9 cellular contexts compared by ENCODE assay signal in genomic region chr9:122214507-122214906, GRCh38. TPM values are rescaled to one million over a fixed set of nuclear protein-coding genes. Genes with fewer than 3 reads are reported as not detected.
DNase-seq lines count a peak whose midpoint lies in the region; ATAC-seq, FAIRE-seq and TF ChIP-seq lines count a peak whose summit lies in the region.
"Had no signal": no experiment of that assay in that cellular context is flagged by ENCODE, and none has a peak within 500 bp of the region (broad histone marks: within the 10 kb centered on the region; RNA-seq: fewer than 3 reads in every experiment).

No MANE protein-coding gene starts in this region.

- intact Hi-C loops in Calu3 (cut with micrococcal nuclease; ENCODE audit: unreplicated experiment) (no loop called here), Panc1 (cut with micrococcal nuclease; ENCODE audit: unreplicated experiment) (no loop called here), kidney (cut with DNase I) (no loop called here)

- peaks cover 6% of the 10 kb centered on the region for H3K36me3 Mint-ChIP-seq in Calu3 (ENCODE audit: insufficient read depth, unreplicated experiment)
- H3K36me3 Mint-ChIP-seq in endodermal cell (ENCODE audit: low read depth) = no peaks in the 10 kb centered on the region
- H3K36me3 Mint-ChIP-seq in neural progenitor cell = no peaks in the 10 kb centered on the region

- peaks cover 83% of the 10 kb centered on the region for H3K27me3 Mint-ChIP-seq in Calu3 (ENCODE audit: unreplicated experiment)
- H3K27me3 Mint-ChIP-seq in endodermal cell (ENCODE audit: insufficient read depth) = peaks cover 91% of the 10 kb centered on the region
- peaks cover 79% of the 10 kb centered on the region for H3K27me3 Mint-ChIP-seq in neural progenitor cell (ENCODE audit: insufficient read depth, low read depth)

- BruUV-seq in Calu3 (replicated peaks; lab: Mats Ljungman, UMichigan) = no TSS peak
- BruUV-seq in Panc1 (replicated peaks; lab: Mats Ljungman, UMichigan) = no TSS peak

- peaks cover 8% of the 10 kb centered on the region for H3F3A ChIP-seq in neural progenitor cell (ENCODE audit: low read depth)

- H3K36me3 ChIP-seq in Panc1 (ENCODE audit: control insufficient read depth, insufficient read depth, low read length) (no peaks in the 10 kb centered on the region), endodermal cell (ENCODE audit: control insufficient read depth, insufficient read depth, low read length) (no peaks in the 10 kb centered on the region), neural progenitor cell (no peaks in the 10 kb centered on the region), kidney (ENCODE audit: control insufficient read depth in 1 of 2, insufficient read depth in 2 of 2, low read length in 2 of 2) (no peaks in the 10 kb centered on the region)

- WGBS in endodermal cell (ENCODE audit: insufficient coverage in 1 of 2, insufficient read length in 1 of 2), 2 experiments = 47 to 49% methylated on average over 9 of the region's 9 CpGs

- H3K27me3 ChIP-seq in Panc1 (ENCODE audit: control insufficient read depth, insufficient read depth, low read length) (no peaks in the 10 kb centered on the region), endodermal cell (ENCODE audit: control insufficient read depth, insufficient read depth, low read length, poor library complexity, severe bottlenecking) (peaks cover 92% of the 10 kb centered on the region), neural progenitor cell (peaks cover 100% of the 10 kb centered on the region)

- peak overlapping the region; percentile 30 for H3K27ac Mint-ChIP-seq in Calu3 (ENCODE audit: unreplicated experiment)
- H3K27ac Mint-ChIP-seq in endodermal cell = no peak overlapping the region
- H3K27ac Mint-ChIP-seq in neural progenitor cell = no peak overlapping the region

- H3K4me3 Mint-ChIP-seq in Calu3 (ENCODE audit: low read depth, unreplicated experiment) = peak overlapping the region; percentile 47
- peak overlapping the region; percentile 44 for H3K4me3 Mint-ChIP-seq in endodermal cell
- peak overlapping the region; percentile 74 for H3K4me3 Mint-ChIP-seq in neural progenitor cell

- in situ Hi-C loops in Panc1 (cut with HindIII; ENCODE audit: low pct_unique_long_range_greater_than_20kb, low sequenced_read_pairs) = no loop called here

- H3K79me2 ChIP-seq in neural progenitor cell (ENCODE audit: low read depth) = no peaks in the 10 kb centered on the region

- peaks cover 8% of the 10 kb centered on the region for H3K4me1 Mint-ChIP-seq in Calu3 (ENCODE audit: low read depth, unreplicated experiment)
- H3K4me1 Mint-ChIP-seq in endodermal cell = peaks cover 7% of the 10 kb centered on the region
- peaks cover 8% of the 10 kb centered on the region for H3K4me1 Mint-ChIP-seq in neural progenitor cell

- DNase-seq in Calu3 (no peak), Panc1 (ENCODE audit: low read depth, low spot score) (no peak), endodermal cell (no peak), neural progenitor cell (ENCODE audit: low spot score) (no peak), HuH-7 (ENCODE audit: low spot score) (no peak), HuH-7.5 (ENCODE audit: low spot score) (no peak), kidney (no peak)

- FAIRE-seq in kidney (lab: Jason Lieb, UNC) = no peak

- H3K9me3 Mint-ChIP-seq in Calu3 (ENCODE audit: low read depth, unreplicated experiment) = no peaks in the 10 kb centered on the region
- H3K9me3 Mint-ChIP-seq in endodermal cell = no peaks in the 10 kb centered on the region
- H3K9me3 Mint-ChIP-seq in neural progenitor cell = peaks cover 15% of the 10 kb centered on the region

- POLR2A ChIA-PET in Panc1 (lab: Charles Lee) = no interaction called here

- no peak overlapping the region for H2AFZ ChIP-seq in neural progenitor cell (replicated peaks)

- H3K9me3 ChIP-seq in Panc1 (ENCODE audit: control insufficient read depth, insufficient read depth, low read depth, low read length) (no peaks in the 10 kb centered on the region), endodermal cell (ENCODE audit: control insufficient read depth, low read length) (no peaks in the 10 kb centered on the region), neural progenitor cell (ENCODE audit: low read depth) (no peaks in the 10 kb centered on the region), kidney (ENCODE audit: control insufficient read depth in 1 of 2, low read length in 2 of 2) (no peaks in the 10 kb centered on the region)

- H3K9ac ChIP-seq in endodermal cell (ENCODE audit: extremely low read depth, low read length, poor library complexity, severe bottlenecking) (no peak overlapping the region), neural progenitor cell (no peak overlapping the region), kidney (ENCODE audit: low read length in 2 of 2) (no peak overlapping the region)

- H3K4me1 ChIP-seq in Panc1 (ENCODE audit: control insufficient read depth, insufficient read depth, low read length) = no peaks in the 10 kb centered on the region
- H3K4me1 ChIP-seq in endodermal cell (ENCODE audit: control insufficient read depth, insufficient read depth, low read length) = no peaks in the 10 kb centered on the region
- H3K4me1 ChIP-seq in neural progenitor cell = peaks cover 9% of the 10 kb centered on the region
- peaks cover 0 to 9% of the 10 kb centered on the region in 2 donors for H3K4me1 ChIP-seq in kidney (ENCODE audit: control insufficient read depth in 1 of 2, insufficient read depth in 1 of 2, low read depth in 1 of 2, low read length in 2 of 2)

- CTCF ChIA-PET in Calu3 (lab: Charles Lee) = no interaction called here
- CTCF ChIA-PET in Panc1 (lab: Charles Lee) = no interaction called here

- ATAC-seq in Panc1 = no peak
- no peak for ATAC-seq in HG03135 (IDR thresholded peaks at IDR 0.05; ENCODE audit: unreplicated experiment)

- H4K20me1 ChIP-seq in neural progenitor cell (ENCODE audit: low read depth) = peaks cover 54% of the 10 kb centered on the region

- H3K4me3 ChIP-seq in Panc1 (ENCODE audit: low read depth in 2 of 2, low read length in 2 of 2) (peak overlapping the region; percentile 32 to 46), endodermal cell (ENCODE audit: low read length) (peak overlapping the region; percentile 64), neural progenitor cell (peak overlapping the region; percentile 45), kidney (ENCODE audit: low read length in 2 of 2) (no peak overlapping the region)

- H3K27ac ChIP-seq in Panc1 (ENCODE audit: low read length) = no peak overlapping the region
- no peak overlapping the region for H3K27ac ChIP-seq in endodermal cell (ENCODE audit: low read depth, low read length)
- H3K27ac ChIP-seq in neural progenitor cell = no peak overlapping the region
- H3K27ac ChIP-seq in kidney (ENCODE audit: low read depth in 2 of 2, low read length in 2 of 2) = no peak overlapping the region

- H3K4me2 ChIP-seq in neural progenitor cell = peak overlapping the region; percentile 71

- TF ChIP-seq CTCF in Calu3 (IDR thresholded peaks at IDR 0.05; ENCODE audit: unreplicated experiment) (no peak), Panc1 (IDR thresholded peaks at IDR 0.05) (no peak), endodermal cell (conservative IDR thresholded peaks at IDR 0.05) (no peak), neural progenitor cell (IDR thresholded peaks at IDR 0.05) (no peak), kidney (IDR thresholded peaks at IDR 0.05; ENCODE audit: borderline replicate concordance, extremely low read depth, insufficient read depth) (no peak)

RNA-seq across cellular contexts. Expression of gene LHX6, which starts 14.2 kb away (rescaled TPM):
- total RNA-seq in Calu3 (2022) (0.97 TPM in 1 of 2 replicates, not detected in the other), Panc1 (2021; ENCODE audit: unreplicated experiment) (0.62 TPM), endodermal cell (under 1 TPM in 1 of 2 donors, not detected in 1; 0.37 TPM), neural progenitor cell (ENCODE audit: low replicate concordance) (0.93 TPM in 1 of 2 replicates, not detected in the other), kidney (4.9 TPM)
- polyA plus RNA-seq in Panc1 (2012; ENCODE audit: insufficient read length) = 0.40 TPM
- 1.1 TPM for polyA plus RNA-seq in endodermal cell (2013, experiment 1 of 2)
- polyA plus RNA-seq in endodermal cell (2013, experiment 2 of 2) = 0.70 TPM
- 0.82 TPM for polyA plus RNA-seq in kidney (ENCODE audit: insufficient read depth, low read depth, low replicate concordance)

RNA-seq across cellular contexts. Expression of gene RBM18, which starts 50.1 kb away (rescaled TPM):
- total RNA-seq in Calu3 (2022) = 13.1 and 14.1 TPM in 2 replicates
- total RNA-seq in Panc1 (2021; ENCODE audit: unreplicated experiment) = 19.2 TPM
- 17.7 TPM for polyA plus RNA-seq in Panc1 (2012; ENCODE audit: insufficient read length)
- 10 to 100 TPM; 15.7 to 17.3 TPM for total RNA-seq in endodermal cell
- 23.0 TPM for polyA plus RNA-seq in endodermal cell (2013, experiment 1 of 2)
- polyA plus RNA-seq in endodermal cell (2013, experiment 2 of 2) = 19.6 TPM
- 8.4 and 12.9 TPM in 2 replicates for total RNA-seq in neural progenitor cell (ENCODE audit: low replicate concordance)
- total RNA-seq in kidney = 18.5 TPM
- polyA plus RNA-seq in kidney (ENCODE audit: insufficient read depth, low read depth, low replicate concordance) = 17.5 TPM

RNA-seq across cellular contexts. Expression of gene MRRF, which starts 50.2 kb away (rescaled TPM):
- total RNA-seq in Calu3 (2022) = 45.7 and 47.1 TPM in 2 replicates
- 28.4 TPM for total RNA-seq in Panc1 (2021; ENCODE audit: unreplicated experiment)
- polyA plus RNA-seq in Panc1 (2012; ENCODE audit: insufficient read length) = 12.0 TPM
- total RNA-seq in endodermal cell = 10 to 100 TPM; 25.8 to 27.6 TPM
- 31.8 TPM for polyA plus RNA-seq in endodermal cell (2013, experiment 1 of 2)
- polyA plus RNA-seq in endodermal cell (2013, experiment 2 of 2) = 27.9 TPM
- total RNA-seq in neural progenitor cell (ENCODE audit: low replicate concordance) = 22.1 and 44.4 TPM in 2 replicates
- total RNA-seq in kidney = 44.9 TPM
- polyA plus RNA-seq in kidney (ENCODE audit: insufficient read depth, low read depth, low replicate concordance) = 38.8 TPM

RNA-seq across cellular contexts. Expression of gene MORN5, which starts 54.8 kb away (rescaled TPM):
- not detected in 2 replicates for total RNA-seq in Calu3 (2022)
- total RNA-seq in Panc1 (2021; ENCODE audit: unreplicated experiment) = not detected
- not detected for polyA plus RNA-seq in Panc1 (2012; ENCODE audit: insufficient read length)
- total RNA-seq in endodermal cell = under 1 TPM in 1 of 2 donors, not detected in 1; 0.81 TPM
- polyA plus RNA-seq in endodermal cell (2013, experiment 1 of 2) = 0.71 TPM
- polyA plus RNA-seq in endodermal cell (2013, experiment 2 of 2) = 0.58 TPM
- total RNA-seq in neural progenitor cell (ENCODE audit: low replicate concordance) = 1.7 and 3.7 TPM in 2 replicates
- total RNA-seq in kidney = 1.6 TPM
- polyA plus RNA-seq in kidney (ENCODE audit: insufficient read depth, low read depth, low replicate concordance) = 5.6 TPM
- total RNA-seq: dermis microvascular lymphatic vessel endothelial cell had no signal

RNA-seq across cellular contexts. Expression of gene NDUFA8, which starts 54.9 kb away (rescaled TPM):
- 33.5 and 38.8 TPM in 2 replicates for total RNA-seq in Calu3 (2022)
- 55.5 TPM for total RNA-seq in Panc1 (2021; ENCODE audit: unreplicated experiment)
- 81.9 TPM for polyA plus RNA-seq in Panc1 (2012; ENCODE audit: insufficient read length)
- 10 to 100 TPM; 65.8 to 67.8 TPM for total RNA-seq in endodermal cell
- 83.6 TPM for polyA plus RNA-seq in endodermal cell (2013, experiment 1 of 2)
- 79.7 TPM for polyA plus RNA-seq in endodermal cell (2013, experiment 2 of 2)
- total RNA-seq in neural progenitor cell (ENCODE audit: low replicate concordance) = 33.6 and 49.6 TPM in 2 replicates
- 42.5 TPM for total RNA-seq in kidney
- polyA plus RNA-seq in kidney (ENCODE audit: insufficient read depth, low read depth, low replicate concordance) = 264 TPM

Comparison
In these comparisons a context has a peak if more than half of its experiments do, and no peak if none do; other contexts are left out.
1. H3K4me3 ChIP-seq: peak in Panc1 (2 of 2), endodermal cell (single experiment) and neural progenitor cell (single experiment); none in kidney (0 of 2).
2. Peak in every context shown above with its lines, with median percentiles within 50 percentile points of each other: H3K4me3 Mint-ChIP-seq.